13 cellular contexts compared by ENCODE assay signal in genomic region chr20:62476074-62476838, GRCh38. TPM values are rescaled to one million over a fixed set of nuclear protein-coding genes. Genes with fewer than 3 reads are reported as not detected.
DNase-seq lines count a peak whose midpoint lies in the region; ATAC-seq and TF ChIP-seq lines count a peak whose summit lies in the region.
"Had no signal": no experiment of that assay in that cellular context is flagged by ENCODE, and none has a peak within 500 bp of the region (broad histone marks: within the 10 kb centered on the region; RNA-seq: fewer than 3 reads in every experiment).

No MANE protein-coding gene starts in this region.

- H3K4me1 ChIP-seq in GM23338 (ENCODE audit: insufficient read depth) (peaks cover 8% of the 10 kb centered on the region), RWPE2 (ENCODE audit: insufficient read depth, poor library complexity, severe bottlenecking) (no peaks in the 10 kb centered on the region), left ventricle myocardium inferior (peaks cover 26% of the 10 kb centered on the region), psoas muscle (peaks cover 19% of the 10 kb centered on the region)
- H3K4me1 ChIP-seq: foreskin keratinocyte had no signal

- H4K20me1 ChIP-seq in GM23338 (replicated peaks; ENCODE audit: insufficient read depth): no peaks in the 10 kb centered on the region

- peaks cover 4% of the 10 kb centered on the region; the same call in 1 of the 3 replicates for H3K36me3 Mint-ChIP-seq in GM23338 (ENCODE audit: low read depth)

- peaks cover 66% of the 10 kb centered on the region for H3K27me3 ChIP-seq in GM23338 (ENCODE audit: insufficient read depth)
- peaks cover 84% of the 10 kb centered on the region for H3K27me3 ChIP-seq in RWPE2 (ENCODE audit: insufficient read depth, poor library complexity, severe bottlenecking)
- H3K27me3 ChIP-seq in left ventricle myocardium inferior (ENCODE audit: low read depth): peaks cover 92% of the 10 kb centered on the region
- peaks cover 0 to 72% (median 35%) of the 10 kb centered on the region in 3 donors for H3K27me3 ChIP-seq in psoas muscle (ENCODE audit: insufficient read depth in 3 of 3, low read length in 2 of 3)

- no peak overlapping the region for H3K27ac ChIP-seq in GM23338 (ENCODE audit: low read depth)
- no peak overlapping the region for H3K27ac ChIP-seq in RWPE2 (ENCODE audit: poor library complexity, severe bottlenecking)
- peak overlapping the region; percentile 36 for H3K27ac ChIP-seq in left ventricle myocardium inferior (replicated peaks)
- no peak overlapping the region for H3K27ac ChIP-seq in psoas muscle
- H3K27ac ChIP-seq: foreskin keratinocyte had no signal

- H3K9me3 Mint-ChIP-seq in GM23338: 0 out of 3 replicates have a peak, but pooled peaks cover 3% of the 10 kb centered on the region

- ATAC-seq in GM23338: peak; percentile 10
- peak; percentile 20; the same call in 1 of the 3 replicates for ATAC-seq in RWPE2 (ENCODE audit: low read depth)
- ATAC-seq in psoas muscle: peak; percentile 31 to 59 (median 47)
- ATAC-seq in HG03135 (IDR thresholded peaks at IDR 0.05; ENCODE audit: unreplicated experiment): no peak
- ATAC-seq: foreskin keratinocyte had no signal

- H3K4me3 ChIP-seq in GM23338 (peak overlapping the region; percentile 64), RWPE2 (ENCODE audit: severe bottlenecking) (no peak overlapping the region), left ventricle myocardium inferior (peak overlapping the region; percentile 63), psoas muscle (peak overlapping the region; percentile 51)

- H3K4me2 ChIP-seq in GM23338: peak overlapping the region; percentile 84

- H2AFZ ChIP-seq in GM23338: peak overlapping the region; percentile 83; the same call in 1 of the 2 replicates

- H3K9me3 ChIP-seq in RWPE2 (ENCODE audit: severe bottlenecking) (no peaks in the 10 kb centered on the region), left ventricle myocardium inferior (replicated peaks) (no peaks in the 10 kb centered on the region), psoas muscle (no peaks in the 10 kb centered on the region)

- 3 to 4% (median 3%) methylated on average over 58 to 80 of the region's 80 CpGs for WGBS in psoas muscle, 3 donors

- peaks cover 22% of the 10 kb centered on the region for H3K4me1 Mint-ChIP-seq in GM23338

- peak overlapping the region; percentile 63 for H3K4me3 Mint-ChIP-seq in GM23338

- H3F3A ChIP-seq in GM23338 (replicated peaks; ENCODE audit: low read depth): 0 out of 2 replicates have a peak, but pooled peaks cover 7% of the 10 kb centered on the region

- TF ChIP-seq CTCF in GM23338 (conservative IDR thresholded peaks at IDR 0.05; ENCODE audit: low read depth in 2 of 2): no peak
- no peak for TF ChIP-seq CTCF in RWPE2 (IDR thresholded peaks at IDR 0.05; ENCODE audit: poor library complexity, severe bottlenecking)
- no peak for TF ChIP-seq CTCF in left ventricle myocardium inferior (IDR thresholded peaks at IDR 0.05; ENCODE audit: borderline replicate concordance)
- TF ChIP-seq CTCF in psoas muscle (IDR thresholded peaks at IDR 0.05): no peak

- no peaks in the 10 kb centered on the region for H3K79me2 ChIP-seq in GM23338 (replicated peaks; ENCODE audit: insufficient read depth)

- H3K36me3 ChIP-seq in GM23338 (ENCODE audit: insufficient read depth) (no peaks in the 10 kb centered on the region), RWPE2 (ENCODE audit: low read depth) (no peaks in the 10 kb centered on the region), left ventricle myocardium inferior (no peaks in the 10 kb centered on the region), psoas muscle (ENCODE audit: insufficient read depth in 1 of 2, low read depth in 1 of 2) (no peaks in the 10 kb centered on the region)

- peaks cover 72% of the 10 kb centered on the region for H3K27me3 Mint-ChIP-seq in GM23338 (ENCODE audit: insufficient read depth, low read depth, poor library complexity)

- intact Hi-C loops in left ventricle myocardium inferior (cut with micrococcal nuclease) (no loop called here), psoas muscle (cut with DNase I) (no loop called here)

- no peaks in the 10 kb centered on the region for H3K9me2 ChIP-seq in GM23338 (ENCODE audit: insufficient read depth)

- no peak overlapping the region for H3K27ac Mint-ChIP-seq in GM23338

- peak; percentile 65 for DNase-seq in GM23338 (ENCODE audit: low spot score)
- DNase-seq in RWPE2 (ENCODE audit: low spot score): peak; percentile 86
- peak; percentile 50 for DNase-seq in left ventricle myocardium inferior
- DNase-seq in psoas muscle: no peak
- no peak for DNase-seq in NOMO-1 treated with dmso at 0.1 percent for 144 hours (lab: John Stamatoyannopoulos, UW; ENCODE audit: unreplicated experiment)
- no peak for DNase-seq in SIG-M5 (lab: John Stamatoyannopoulos, UW)
- DNase-seq in NCI-H1048 (lab: John Stamatoyannopoulos, UW): no peak
- DNase-seq: activated CD8-positive, alpha-beta memory T cell treated with anti-CD3 and anti-CD28 coated beads for 24 hours; DND-41; foreskin keratinocyte; occipital lobe had no signal

TF ChIP-seq in GM23338, 12 proteins besides CTCF, POLR2A, EP300 and RAD21:
- no peak for TF ChIP-seq ZNF462 (CRISPR knock-in tag; IDR thresholded peaks at IDR 0.05)
- TF ChIP-seq JUNB (IDR thresholded peaks at IDR 0.05; ENCODE audit: unreplicated experiment): no peak
- no peak for TF ChIP-seq ZNF331 (CRISPR knock-in tag; IDR thresholded peaks at IDR 0.05; ENCODE audit: low read depth)
- TF ChIP-seq NANOG (IDR thresholded peaks at IDR 0.05; ENCODE audit: borderline replicate concordance): no peak
- TF ChIP-seq POLR2AphosphoS5 (IDR thresholded peaks at IDR 0.05; ENCODE audit: low read depth): no peak
- TF ChIP-seq EZH2 (IDR thresholded peaks at IDR 0.05; ENCODE audit: low read depth, unreplicated experiment): peak; percentile 90
TF ChIP-seq in GM23338: peak in this region for 1.

RNA-seq across cellular contexts. Expression of gene GATA5, which starts 0.5 kb away (rescaled TPM):
- total RNA-seq in GM23338 (2014; rRNA removed; shearing (Covaris generic)): 0.73 and 1.2 TPM in 2 replicates
- polyA plus RNA-seq in GM23338 (2016; fragmentation: Nextera tagmentation; extraction: Ambion mirVana): 0.31 and 0.60 TPM in 2 replicates
- total RNA-seq in left ventricle myocardium inferior: 0.69 TPM
- total RNA-seq in psoas muscle: under 1 TPM in 2 of 4 donors, not detected in 2; 0.13 to 0.14 TPM
- under 1 TPM in 2 of 3 donors, not detected in 1; 0.01 to 0.03 TPM for polyA plus RNA-seq in psoas muscle
- total RNA-seq: foreskin keratinocyte, OCI-LY7 had no signal
- polyA plus RNA-seq: foreskin keratinocyte had no signal

RNA-seq across cellular contexts. Expression of gene RBBP8NL, which starts 48.9 kb away (rescaled TPM):
- 0.66 and 1.1 TPM in 2 replicates for total RNA-seq in GM23338 (2014; rRNA removed; shearing (Covaris generic))
- polyA plus RNA-seq in GM23338 (2016; fragmentation: Nextera tagmentation; extraction: Ambion mirVana): 0.10 and 0.64 TPM in 2 replicates
- total RNA-seq in left ventricle myocardium inferior: not detected
- total RNA-seq in psoas muscle: not detected
- polyA plus RNA-seq in psoas muscle: under 1 TPM in 2 of 3 donors, not detected in 1; 0.03 to 0.08 TPM
- total RNA-seq: foreskin keratinocyte, occipital lobe, OCI-LY7 had no signal
- polyA plus RNA-seq: foreskin keratinocyte had no signal

Comparison
In these comparisons a context has a peak if more than half of its experiments do, and no peak if none do; other contexts are left out.
1. DNase-seq: peak in GM23338 (single experiment), RWPE2 (single experiment) and left ventricle myocardium inferior (single experiment); none in psoas muscle (0 of 2), NOMO-1 treated with dmso at 0.1 percent for 144 hours (single experiment), SIG-M5 (single experiment) and NCI-H1048 (single experiment).